In genomic region chr10:106338486-106338885, GRCh38 we compare ENCODE assay signal across 20 cellular contexts.
DNase-seq lines count a peak whose midpoint lies in the region; TF ChIP-seq lines count a peak whose summit lies in the region.
"Had no signal": no experiment of that assay in that cellular context is flagged by ENCODE, and none has a peak within 500 bp of the region (broad histone marks: within the 10 kb centered on the region; RNA-seq: fewer than 3 reads in every experiment).

No MANE protein-coding gene starts in this region.

- H3K36me3 Mint-ChIP-seq in HFFc6 (ENCODE audit: low read depth), result no peaks in the 10 kb centered on the region

- no peaks in the 10 kb centered on the region for H3K4me1 ChIP-seq in osteoblast (ENCODE audit: insufficient read depth, low read length)
- H3K4me1 ChIP-seq: BE2C, Peyer's patch had no signal

- H3K4me2 ChIP-seq in osteoblast (ENCODE audit: insufficient read depth, low read length), result no peak overlapping the region
- H3K4me2 ChIP-seq: KMS-11 had no signal

- no peaks in the 10 kb centered on the region for H4K20me1 ChIP-seq in osteoblast (ENCODE audit: insufficient read depth, low read length)

- H3K4me3 ChIP-seq in fibroblast of pulmonary artery (replicated peaks; ENCODE audit: low read depth, low read length) (no peak overlapping the region), osteoblast (ENCODE audit: insufficient read depth, low read length) (no peak overlapping the region)
- H3K4me3 ChIP-seq: GM12878, Peyer's patch had no signal

- H3K27ac Mint-ChIP-seq in HFFc6, result no peak overlapping the region
- H3K27ac Mint-ChIP-seq: H9 had no signal

- no peak overlapping the region for H3K27ac ChIP-seq in osteoblast (ENCODE audit: low read depth, low read length)
- H3K27ac ChIP-seq: HL-60, KMS-11, Peyer's patch had no signal

- H2AFZ ChIP-seq in osteoblast (ENCODE audit: low read length), result no peak overlapping the region

- TF ChIP-seq CTCF in fibroblast of pulmonary artery (IDR thresholded peaks at IDR 0.05; ENCODE audit: low read length, missing control alignments) (no peak), osteoblast (IDR thresholded peaks at IDR 0.05; ENCODE audit: extremely low read depth, low read depth, low read length) (no peak), HFFc6 (IDR thresholded peaks at IDR 0.05) (no peak)

- H3K27me3 ChIP-seq in osteoblast (ENCODE audit: insufficient read depth, low read length), result no peaks in the 10 kb centered on the region
- H3K27me3 ChIP-seq: BE2C, Peyer's patch had no signal

- H3K4me3 Mint-ChIP-seq in HFFc6, result no peak overlapping the region
- H3K4me3 Mint-ChIP-seq: H9 had no signal

- H3K9me3 Mint-ChIP-seq in HFFc6, result no peaks in the 10 kb centered on the region
- H3K9me3 Mint-ChIP-seq: H9 had no signal

- no peaks in the 10 kb centered on the region for H3K27me3 Mint-ChIP-seq in HFFc6 (ENCODE audit: insufficient read depth)

- no peaks in the 10 kb centered on the region for H3K79me2 ChIP-seq in osteoblast (ENCODE audit: insufficient read depth, low read length)

- no peaks in the 10 kb centered on the region for H3K4me1 Mint-ChIP-seq in HFFc6 (ENCODE audit: low read depth)
- H3K4me1 Mint-ChIP-seq: H9 had no signal

- DNase-seq in EH (ENCODE audit: low read depth) (peak; percentile 75), astrocyte of the hippocampus (ENCODE audit: low read depth, low spot score) (peak; percentile 22), fibroblast of pulmonary artery (ENCODE audit: low read depth) (peak; percentile 30), osteoblast (ENCODE audit: insufficient read length, low spot score, missing footprints) (peak; percentile 36), HUDEP-2 (lab: John Stamatoyannopoulos, UW; ENCODE audit: unreplicated experiment in 76 of 76) (no peak), DMS 273 treated with DMSO at 0.1 percent for 48 hours (lab: John Stamatoyannopoulos, UW) (no peak), DMS 273 (lab: John Stamatoyannopoulos, UW; ENCODE audit: unreplicated experiment) (no peak), HFFc6 (no peak)
- DNase-seq: BE2C, DMS79, H9, NCI-H1092 treated with DMSO at 0.1 percent for 48 hours, NCI-H2029 treated with DMSO at 0.1 percent for 48 hours, NCI-H345, NCI-H524, NCI-H82, Peyer's patch had no signal

- no peaks in the 10 kb centered on the region for H3K9me3 ChIP-seq in osteoblast (ENCODE audit: low read depth, low read length)
- H3K9me3 ChIP-seq: BE2C, Peyer's patch had no signal

- no peaks in the 10 kb centered on the region for H3K36me3 ChIP-seq in osteoblast (ENCODE audit: insufficient read depth, low read length)
- H3K36me3 ChIP-seq: BE2C, Peyer's patch had no signal

Comparison
In these comparisons a context has a peak if more than half of its experiments do, and no peak if none do; other contexts are left out.
1. DNase-seq: peak in EH (single experiment), astrocyte of the hippocampus (single experiment), fibroblast of pulmonary artery (single experiment) and osteoblast (single experiment); none in HUDEP-2 (0 of 76), DMS 273 treated with DMSO at 0.1 percent for 48 hours (single experiment), DMS 273 (single experiment) and HFFc6 (single experiment).